In genomic region chr11:119612814-119613213, GRCh38 we compare ENCODE assay signal across 1 cellular context.
TF ChIP-seq lines count a peak whose summit lies in the region.

No MANE protein-coding gene starts in this region.

TF ChIP-seq in GM23338, 12 proteins besides CTCF, POLR2A, EP300 and RAD21 (continued from another document):
- no peak for TF ChIP-seq ZNF462 (CRISPR knock-in tag; IDR thresholded peaks at IDR 0.05)
- TF ChIP-seq EZH2 (IDR thresholded peaks at IDR 0.05; ENCODE audit: low read depth, unreplicated experiment), result no peak
- TF ChIP-seq POLR2AphosphoS5 (IDR thresholded peaks at IDR 0.05; ENCODE audit: low read depth), result no peak
